Comparison of ENCODE assay signal across 15 cellular contexts in genomic region chr10:13916384-13916947, GRCh38.
A peak's percentile ranks its signal among the peaks of the same experiment; 100 is the strongest.
DNase-seq lines count a peak whose midpoint lies in the region; TF ChIP-seq lines count a peak whose summit lies in the region.
"Had no signal": no experiment of that assay in that cellular context is flagged by ENCODE, and none has a peak within 500 bp of the region (broad histone marks: within the 10 kb centered on the region; RNA-seq: fewer than 3 reads in every experiment).

No MANE protein-coding gene starts in this region.

- H2AFZ ChIP-seq in OCI-LY3 (ENCODE audit: low read depth, low read length) (peak overlapping the region; percentile 90), neuronal stem cell (ENCODE audit: low read length) (peak overlapping the region; percentile 31)

- H2BK5ac ChIP-seq in neuronal stem cell (ENCODE audit: low read length), result no peak overlapping the region

- H3K36me3 ChIP-seq in GM06990 (ENCODE audit: control insufficient read depth, insufficient read depth, low read length) (no peaks in the 10 kb centered on the region; the same call in 1 of the 2 replicates), OCI-LY3 (replicated peaks; ENCODE audit: low read depth, low read length) (no peaks in the 10 kb centered on the region), endodermal cell (ENCODE audit: control insufficient read depth, insufficient read depth, low read length) (no peaks in the 10 kb centered on the region), neuronal stem cell (replicated peaks in 1 of 2; ENCODE audit: control insufficient read depth in 2 of 2, insufficient read depth in 2 of 2, low read length in 2 of 2) (no peaks in the 10 kb centered on the region)
- H3K36me3 ChIP-seq: MG63 had no signal

- H3K27me3 Mint-ChIP-seq in endodermal cell (ENCODE audit: insufficient read depth), result no peaks in the 10 kb centered on the region
- peaks cover 11% of the 10 kb centered on the region for H3K27me3 Mint-ChIP-seq in activated naive CD4-positive, alpha-beta T cell treated with anti-CD3 and anti-CD28 coated beads, Interleukin-2, amount 10 ng/mL, durations not matched to agents 7 days and 5 days

- CTCF ChIA-PET in activated naive CD4-positive, alpha-beta T cell treated with anti-CD3 and anti-CD28 coated beads, Interleukin-2, amount 10 ng/mL, durations not matched to agents 7 days and 5 days (lab: Charles Lee), result no interaction called here

- no peak overlapping the region for H2BK120ac ChIP-seq in neuronal stem cell (ENCODE audit: low read depth, low read length)

- H3K9me3 ChIP-seq in OCI-LY3 (ENCODE audit: insufficient read depth, low read length) (no peaks in the 10 kb centered on the region), endodermal cell (ENCODE audit: control insufficient read depth, low read length) (no peaks in the 10 kb centered on the region), neuronal stem cell (replicated peaks in 1 of 2; ENCODE audit: control insufficient read depth in 2 of 2, insufficient read depth in 1 of 2, low read depth in 1 of 2, low read length in 2 of 2) (no peaks in the 10 kb centered on the region)
- H3K9me3 ChIP-seq: Caco-2, MG63 had no signal

- H3K27me3 ChIP-seq in GM06990 (replicated peaks; ENCODE audit: control insufficient read depth, insufficient read depth, low read length) (no peaks in the 10 kb centered on the region), OCI-LY3 (ENCODE audit: low read depth, low read length) (no peaks in the 10 kb centered on the region), endodermal cell (ENCODE audit: control insufficient read depth, insufficient read depth, low read length, poor library complexity, severe bottlenecking) (no peaks in the 10 kb centered on the region), neuronal stem cell (ENCODE audit: control insufficient read depth in 3 of 3, insufficient read depth in 3 of 3, low read depth in 1 of 3, low read length in 3 of 3) (no peaks in the 10 kb centered on the region)
- H3K27me3 ChIP-seq: MG63 had no signal

- H3K14ac ChIP-seq in neuronal stem cell (ENCODE audit: low read length), result no peak overlapping the region

- no peak overlapping the region for H2BK12ac ChIP-seq in neuronal stem cell (ENCODE audit: low read length)

- H3K4ac ChIP-seq in neuronal stem cell (ENCODE audit: low read length), result no peak overlapping the region

- H3K4me1 ChIP-seq in OCI-LY3 (ENCODE audit: low read length) (peaks cover 44% of the 10 kb centered on the region), endodermal cell (ENCODE audit: control insufficient read depth, insufficient read depth, low read length) (no peaks in the 10 kb centered on the region), neuronal stem cell (ENCODE audit: control insufficient read depth in 2 of 2, insufficient read depth in 1 of 2, low read depth in 1 of 2, low read length in 2 of 2) (peaks cover 7 to 11% of the 10 kb centered on the region in 2 donors)
- H3K4me1 ChIP-seq: Caco-2 had no signal

- H4K91ac ChIP-seq in neuronal stem cell (ENCODE audit: low read depth, low read length, poor library complexity), result no peak overlapping the region

- no peaks in the 10 kb centered on the region for H4K20me1 ChIP-seq in OCI-LY3 (ENCODE audit: insufficient read depth, low read length)

- H3K4me1 Mint-ChIP-seq in endodermal cell, result no peaks in the 10 kb centered on the region
- H3K4me1 Mint-ChIP-seq in activated naive CD4-positive, alpha-beta T cell treated with anti-CD3 and anti-CD28 coated beads, Interleukin-2, amount 10 ng/mL, durations not matched to agents 7 days and 5 days, result no peaks in the 10 kb centered on the region

- DNase-seq in GM06990 (ENCODE audit: extremely low read depth, insufficient read length) (peak; percentile 74), endodermal cell (no peak), neuronal stem cell (ENCODE audit: low spot score) (no peak), EL (no peak)
- DNase-seq in activated naive CD4-positive, alpha-beta T cell treated with anti-CD3 and anti-CD28 coated beads, Interleukin-2, amount 10 ng/mL, durations not matched to agents 7 days and 5 days, result no peak
- DNase-seq in activated effector memory CD4-positive, alpha-beta T cell treated with Interleukin-2 at 50 U/mL for 16 hours, result no peak
- DNase-seq: Caco-2, MG63, NCI-H1092 treated with DMSO at 0.1 percent for 48 hours, NCI-H187, NCI-H446 treated with DMSO at 0.1 percent for 48 hours, SHP77 had no signal

- no peaks in the 10 kb centered on the region for H3K79me2 ChIP-seq in OCI-LY3 (ENCODE audit: low read length)

- H3K9me3 Mint-ChIP-seq in endodermal cell, result no peaks in the 10 kb centered on the region
- H3K9me3 Mint-ChIP-seq in activated naive CD4-positive, alpha-beta T cell treated with anti-CD3 and anti-CD28 coated beads, Interleukin-2, amount 10 ng/mL, durations not matched to agents 7 days and 5 days, result no peaks in the 10 kb centered on the region
- H3K9me3 Mint-ChIP-seq: CD14-positive monocyte had no signal

- H3K9ac ChIP-seq in OCI-LY3 (ENCODE audit: low read length), result peak overlapping the region; percentile 46; the same call in 1 of the 2 replicates
- no peak overlapping the region for H3K9ac ChIP-seq in endodermal cell (ENCODE audit: extremely low read depth, low read length, poor library complexity, severe bottlenecking)
- no peak overlapping the region for H3K9ac ChIP-seq in neuronal stem cell (ENCODE audit: low read depth, low read length, poor library complexity)
- H3K9ac ChIP-seq: KMS-11 had no signal

- peak overlapping the region; percentile 66 for H3K27ac ChIP-seq in OCI-LY3 (ENCODE audit: low read length)
- peak overlapping the region; percentile 3 for H3K27ac ChIP-seq in endodermal cell (ENCODE audit: low read depth, low read length)
- no peak overlapping the region for H3K27ac ChIP-seq in neuronal stem cell (replicated peaks; ENCODE audit: low read length)
- H3K27ac ChIP-seq: KMS-11 had no signal

- H3K4me3 Mint-ChIP-seq in endodermal cell, result no peak overlapping the region
- no peak overlapping the region for H3K4me3 Mint-ChIP-seq in activated naive CD4-positive, alpha-beta T cell treated with anti-CD3 and anti-CD28 coated beads, Interleukin-2, amount 10 ng/mL, durations not matched to agents 7 days and 5 days
- H3K4me3 Mint-ChIP-seq: CD14-positive monocyte had no signal

- H4K8ac ChIP-seq in neuronal stem cell (ENCODE audit: low read depth, low read length), result no peak overlapping the region

- no peaks in the 10 kb centered on the region for H3K79me1 ChIP-seq in neuronal stem cell (ENCODE audit: low read depth, low read length)

- H3K18ac ChIP-seq in neuronal stem cell (ENCODE audit: low read length), result no peak overlapping the region

- H2AK5ac ChIP-seq in neuronal stem cell (ENCODE audit: low read depth, low read length), result no peak overlapping the region

- H3K36me3 Mint-ChIP-seq in endodermal cell (ENCODE audit: low read depth), result no peaks in the 10 kb centered on the region
- no peaks in the 10 kb centered on the region for H3K36me3 Mint-ChIP-seq in activated naive CD4-positive, alpha-beta T cell treated with anti-CD3 and anti-CD28 coated beads, Interleukin-2, amount 10 ng/mL, durations not matched to agents 7 days and 5 days
- H3K36me3 Mint-ChIP-seq: CD14-positive monocyte had no signal

- no peak overlapping the region for H2BK15ac ChIP-seq in neuronal stem cell (ENCODE audit: low read length)

- H3K4me2 ChIP-seq in OCI-LY3 (ENCODE audit: low read length), result peak overlapping the region; percentile 90
- no peak overlapping the region for H3K4me2 ChIP-seq in neuronal stem cell (ENCODE audit: insufficient read depth, low read length, poor library complexity, severe bottlenecking)
- H3K4me2 ChIP-seq: KMS-11 had no signal

- no peak overlapping the region for H3K23ac ChIP-seq in neuronal stem cell (ENCODE audit: low read depth, low read length, poor library complexity)

- TF ChIP-seq CTCF in GM06990 (IDR thresholded peaks at IDR 0.05; ENCODE audit: insufficient read depth, low read length, poor library complexity, severe bottlenecking) (no peak), OCI-LY3 (IDR thresholded peaks at IDR 0.05; ENCODE audit: low read depth, low read length) (no peak), endodermal cell (conservative IDR thresholded peaks at IDR 0.05) (no peak)

- 89 to 100% methylated on average over 2 to 3 of the region's 4 CpGs for WGBS in endodermal cell (ENCODE audit: insufficient coverage in 1 of 2, insufficient read length in 1 of 2), 2 experiments
- WGBS in neuronal stem cell (ENCODE audit: extremely low coverage in 2 of 2, insufficient read length in 2 of 2, insufficient replicate concordance in 1 of 2), 2 donors, result no CpG with 5 or more reads among the region's 4 CpGs

- H3K27ac Mint-ChIP-seq in endodermal cell, result no peak overlapping the region
- H3K27ac Mint-ChIP-seq in activated naive CD4-positive, alpha-beta T cell treated with anti-CD3 and anti-CD28 coated beads, Interleukin-2, amount 10 ng/mL, durations not matched to agents 7 days and 5 days, result no peak overlapping the region
- H3K27ac Mint-ChIP-seq: CD14-positive monocyte had no signal

- H3K4me3 ChIP-seq in GM06990 (replicated peaks; ENCODE audit: low read depth, low read length) (peak overlapping the region; percentile 11; the same call in 1 of the 2 replicates), OCI-LY3 (ENCODE audit: low read length) (peak overlapping the region; percentile 61), endodermal cell (ENCODE audit: low read length) (no peak overlapping the region), neuronal stem cell (ENCODE audit: low read length in 2 of 2) (no peak overlapping the region)
- H3K4me3 ChIP-seq: MG63 had no signal

Comparison
In these comparisons a context has a peak if more than half of its experiments do, and no peak if none do; other contexts are left out.
1. H3K4me3 ChIP-seq: peak in GM06990 (single experiment) and OCI-LY3 (single experiment); none in endodermal cell (single experiment) and neuronal stem cell (0 of 2).